Comparison of ENCODE assay signal across 11 cellular contexts in genomic region chr5:169778622-169779596, GRCh38.
DNase-seq lines count a peak whose midpoint lies in the region; ATAC-seq and TF ChIP-seq lines count a peak whose summit lies in the region.
"Had no signal": no experiment of that assay in that cellular context is flagged by ENCODE, and none has a peak within 500 bp of the region (broad histone marks: within the 10 kb centered on the region; RNA-seq: fewer than 3 reads in every experiment).

No MANE protein-coding gene starts in this region.

- intact Hi-C loops in activated CD8-positive, alpha-beta T cell treated with anti-CD3 and anti-CD28 coated beads for 36 hours (cut with micrococcal nuclease), result no loop called here
- intact Hi-C loops in dorsolateral prefrontal cortex (cut with DNase I) (no loop called here), ovary (cut with DNase I) (no loop called here)

- H3K4me3 ChIP-seq in dorsolateral prefrontal cortex (no peak overlapping the region), ovary (no peak overlapping the region), BE2C (ENCODE audit: low read depth, low read length) (no peak overlapping the region)
- H3K4me3 ChIP-seq: SJSA1 had no signal

- TF ChIP-seq POLR2A in ovary (IDR thresholded peaks at IDR 0.05), result no peak

- DNase-seq in GM20000 (ENCODE audit: low spot score) (peak; percentile 54), dorsolateral prefrontal cortex (no peak), pons (ENCODE audit: low spot score) (no peak), ovary (no peak), BE2C (no peak)
- peak; percentile 20 for DNase-seq in activated CD8-positive, alpha-beta T cell treated with anti-CD3 and anti-CD28 coated beads for 36 hours
- DNase-seq: foreskin fibroblast had no signal

- CTCF ChIA-PET in activated CD8-positive, alpha-beta T cell treated with anti-CD3 and anti-CD28 coated beads for 36 hours (lab: Charles Lee), result interaction anchor here (1.1 to 1.7 kb wide), 3 partner anchors 12 to 57 kb away, joined by 3 read pairs; no protein-coding TSS in a partner anchor

- peak; percentile 84 for ATAC-seq in GM18499 (IDR thresholded peaks at IDR 0.05; ENCODE audit: insufficient read depth, unreplicated experiment)
- peak; percentile 95 for ATAC-seq in HG03135 (IDR thresholded peaks at IDR 0.05; ENCODE audit: unreplicated experiment)
- ATAC-seq in activated CD8-positive, alpha-beta T cell treated with anti-CD3 and anti-CD28 coated beads for 36 hours, result peak; percentile 60

- H3K4me1 ChIP-seq in ovary (ENCODE audit: insufficient read depth) (no peaks in the 10 kb centered on the region), BE2C (no peaks in the 10 kb centered on the region)
- H3K4me1 ChIP-seq: SJSA1 had no signal

- H3K27me3 Mint-ChIP-seq in activated CD8-positive, alpha-beta T cell treated with anti-CD3 and anti-CD28 coated beads for 36 hours, result no peaks in the 10 kb centered on the region

- H3K4me1 Mint-ChIP-seq in activated CD8-positive, alpha-beta T cell treated with anti-CD3 and anti-CD28 coated beads for 36 hours (ENCODE audit: low read depth), result peaks cover 8% of the 10 kb centered on the region
- H3K4me1 Mint-ChIP-seq: nephron had no signal

- H3K27me3 ChIP-seq in dorsolateral prefrontal cortex, result peaks cover 0 to 6% (median 0%) of the 10 kb centered on the region in 45 donors
- no peaks in the 10 kb centered on the region for H3K27me3 ChIP-seq in ovary
- H3K27me3 ChIP-seq in BE2C, result no peaks in the 10 kb centered on the region
- H3K27me3 ChIP-seq: SJSA1 had no signal

- no peaks in the 10 kb centered on the region for H3K9me3 Mint-ChIP-seq in activated CD8-positive, alpha-beta T cell treated with anti-CD3 and anti-CD28 coated beads for 36 hours
- H3K9me3 Mint-ChIP-seq: nephron had no signal

- H3K36me3 Mint-ChIP-seq in activated CD8-positive, alpha-beta T cell treated with anti-CD3 and anti-CD28 coated beads for 36 hours (ENCODE audit: low read depth), result peaks cover 23% of the 10 kb centered on the region

- no peak for TF ChIP-seq EP300 in ovary (IDR thresholded peaks at IDR 0.05)

- H3K27ac ChIP-seq in dorsolateral prefrontal cortex (no peak overlapping the region), ovary (no peak overlapping the region)
- H3K27ac ChIP-seq: SJSA1 had no signal

- H3K9me3 ChIP-seq in ovary, result no peaks in the 10 kb centered on the region
- no peaks in the 10 kb centered on the region for H3K9me3 ChIP-seq in BE2C
- H3K9me3 ChIP-seq: SJSA1 had no signal

- H3K27ac Mint-ChIP-seq in activated CD8-positive, alpha-beta T cell treated with anti-CD3 and anti-CD28 coated beads for 36 hours, result peak overlapping the region; percentile 69

- no peak overlapping the region for H3K4me3 Mint-ChIP-seq in activated CD8-positive, alpha-beta T cell treated with anti-CD3 and anti-CD28 coated beads for 36 hours
- H3K4me3 Mint-ChIP-seq: nephron had no signal

- TF ChIP-seq CTCF in GM20000 (IDR thresholded peaks at IDR 0.05; ENCODE audit: extremely low read depth, missing control alignments) (no peak), dorsolateral prefrontal cortex (IDR thresholded peaks at IDR 0.05 in 54 of 56, conservative IDR thresholded peaks at IDR 0.05 in 2 of 56; ENCODE audit: low read depth in 1 of 56, partially characterized antibody in 56 of 56) (no peak), ovary (IDR thresholded peaks at IDR 0.05) (no peak), BE2C (IDR thresholded peaks at IDR 0.05; ENCODE audit: low read depth, low read length) (no peak)
- no peak for TF ChIP-seq CTCF in activated CD8-positive, alpha-beta T cell treated with anti-CD3 and anti-CD28 coated beads for 36 hours (IDR thresholded peaks at IDR 0.05)

- POLR2A ChIA-PET in activated CD8-positive, alpha-beta T cell treated with anti-CD3 and anti-CD28 coated beads for 36 hours (lab: Charles Lee), result interaction anchor here (0.6 kb wide), 1 partner anchor 1611 kb away, joined by 4 read pairs; no protein-coding TSS in a partner anchor

- H3K36me3 ChIP-seq in ovary (no peaks in the 10 kb centered on the region), BE2C (no peaks in the 10 kb centered on the region)
- H3K36me3 ChIP-seq: SJSA1 had no signal

- 72 to 81% (median 76%) methylated on average over 7 of the region's 7 CpGs for WGBS in ovary, 3 donors

Comparison
In these comparisons a context has a peak if more than half of its experiments do, and no peak if none do; other contexts are left out.
1. DNase-seq: peak in GM20000 (single experiment) and activated CD8-positive, alpha-beta T cell treated with anti-CD3 and anti-CD28 coated beads for 36 hours (single experiment); none in dorsolateral prefrontal cortex (0 of 10), pons (single experiment), ovary (0 of 5) and BE2C (single experiment).
2. Peak in every context shown above with its lines, with median percentiles within 50 percentile points of each other: ATAC-seq.